1 cellular context compared by ENCODE assay signal in the genomic region with DNA sequence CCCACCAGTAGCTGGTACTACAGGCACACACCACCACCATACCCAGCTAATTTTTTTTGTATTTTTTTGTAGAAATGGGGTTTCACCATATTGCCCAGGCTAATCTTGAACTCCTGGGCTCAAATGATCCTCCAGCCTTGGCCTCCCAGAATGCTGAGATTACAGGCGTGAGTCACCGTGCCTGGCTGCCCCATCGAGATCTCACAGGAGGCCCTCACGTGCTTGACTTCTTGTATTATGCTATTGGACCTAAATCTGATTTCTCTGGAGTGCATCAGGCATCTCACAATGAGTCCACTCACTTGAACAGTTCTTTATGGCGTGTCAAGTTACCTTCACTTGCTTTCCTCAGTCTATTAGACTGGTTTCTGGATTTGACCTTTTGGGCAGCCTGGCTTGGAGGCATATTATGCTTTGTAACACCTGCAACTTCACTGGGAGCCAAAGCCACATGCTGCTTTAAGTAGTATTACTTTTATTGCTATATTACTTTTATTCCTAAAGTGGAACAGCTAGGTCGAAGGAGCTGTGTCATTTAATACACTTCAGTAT.
TF ChIP-seq lines count a peak whose summit lies in the region.

No MANE protein-coding gene starts in this region.

TF ChIP-seq in IMR-90, 13 proteins besides CTCF, POLR2A, EP300 and RAD21:
- TF ChIP-seq, protein P1, sequence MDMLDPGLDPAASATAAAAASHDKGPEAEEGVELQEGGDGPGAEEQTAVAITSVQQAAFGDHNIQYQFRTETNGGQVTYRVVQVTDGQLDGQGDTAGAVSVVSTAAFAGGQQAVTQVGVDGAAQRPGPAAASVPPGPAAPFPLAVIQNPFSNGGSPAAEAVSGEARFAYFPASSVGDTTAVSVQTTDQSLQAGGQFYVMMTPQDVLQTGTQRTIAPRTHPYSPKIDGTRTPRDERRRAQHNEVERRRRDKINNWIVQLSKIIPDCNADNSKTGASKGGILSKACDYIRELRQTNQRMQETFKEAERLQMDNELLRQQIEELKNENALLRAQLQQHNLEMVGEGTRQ (IDR thresholded peaks at IDR 0.05; ENCODE audit: low read depth, low read length), result no peak
- TF ChIP-seq SMC3 (IDR thresholded peaks at IDR 0.05; ENCODE audit: low read depth, low read length) (no peak), FOS (IDR thresholded peaks at IDR 0.05; ENCODE audit: low read depth, low read length) (no peak), MAFK (IDR thresholded peaks at IDR 0.05; ENCODE audit: low read depth, low read length) (no peak), CEBPB (IDR thresholded peaks at IDR 0.05; ENCODE audit: low read depth, low read length) (no peak), MAZ (IDR thresholded peaks at IDR 0.05; ENCODE audit: borderline replicate concordance, low read depth, low read length) (no peak), NFE2L2 (IDR thresholded peaks at IDR 0.05; ENCODE audit: low read depth, low read length) (no peak), BHLHE40 (IDR thresholded peaks at IDR 0.05; ENCODE audit: low read depth, low read length) (no peak), RCOR1 (IDR thresholded peaks at IDR 0.05; ENCODE audit: insufficient replicate concordance, low read length) (no peak), CHD1 (IDR thresholded peaks at IDR 0.05; ENCODE audit: low read depth, low read length) (no peak), RFX5 (IDR thresholded peaks at IDR 0.05; ENCODE audit: low read depth, low read length) (no peak), MXI1 (IDR thresholded peaks at IDR 0.05; ENCODE audit: borderline replicate concordance, low read depth, low read length) (no peak)
- TF ChIP-seq, protein P2, sequence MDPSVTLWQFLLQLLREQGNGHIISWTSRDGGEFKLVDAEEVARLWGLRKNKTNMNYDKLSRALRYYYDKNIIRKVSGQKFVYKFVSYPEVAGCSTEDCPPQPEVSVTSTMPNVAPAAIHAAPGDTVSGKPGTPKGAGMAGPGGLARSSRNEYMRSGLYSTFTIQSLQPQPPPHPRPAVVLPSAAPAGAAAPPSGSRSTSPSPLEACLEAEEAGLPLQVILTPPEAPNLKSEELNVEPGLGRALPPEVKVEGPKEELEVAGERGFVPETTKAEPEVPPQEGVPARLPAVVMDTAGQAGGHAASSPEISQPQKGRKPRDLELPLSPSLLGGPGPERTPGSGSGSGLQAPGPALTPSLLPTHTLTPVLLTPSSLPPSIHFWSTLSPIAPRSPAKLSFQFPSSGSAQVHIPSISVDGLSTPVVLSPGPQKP (IDR thresholded peaks at IDR 0.05; ENCODE audit: borderline replicate concordance, low read depth, low read length), result no peak
